Comparison of ENCODE assay signal across 1 cellular context in genomic region chr2:135798762-135799161, GRCh38.
TF ChIP-seq lines count a peak whose summit lies in the region.

No MANE protein-coding gene starts in this region.

TF ChIP-seq in endothelial cell of umbilical vein, 7 proteins besides CTCF, POLR2A, EP300 and RAD21:
- TF ChIP-seq JUN (IDR thresholded peaks at IDR 0.05; ENCODE audit: borderline replicate concordance, insufficient read depth, insufficient read length, low read depth) (no peak), FOS (IDR thresholded peaks at IDR 0.05; ENCODE audit: borderline replicate concordance, insufficient read depth, low read length) (no peak), EZH2 (IDR thresholded peaks at IDR 0.05; ENCODE audit: borderline replicate concordance, low read depth, low read length, severe bottlenecking) (no peak), GATA2 (IDR thresholded peaks at IDR 0.05; ENCODE audit: insufficient read depth, insufficient read length, low read depth, low read length) (no peak), MYC (IDR thresholded peaks at IDR 0.05; ENCODE audit: low read depth, low read length) (no peak), MAX (IDR thresholded peaks at IDR 0.05; ENCODE audit: insufficient read depth, insufficient read length) (no peak)
